In the genomic region with DNA sequence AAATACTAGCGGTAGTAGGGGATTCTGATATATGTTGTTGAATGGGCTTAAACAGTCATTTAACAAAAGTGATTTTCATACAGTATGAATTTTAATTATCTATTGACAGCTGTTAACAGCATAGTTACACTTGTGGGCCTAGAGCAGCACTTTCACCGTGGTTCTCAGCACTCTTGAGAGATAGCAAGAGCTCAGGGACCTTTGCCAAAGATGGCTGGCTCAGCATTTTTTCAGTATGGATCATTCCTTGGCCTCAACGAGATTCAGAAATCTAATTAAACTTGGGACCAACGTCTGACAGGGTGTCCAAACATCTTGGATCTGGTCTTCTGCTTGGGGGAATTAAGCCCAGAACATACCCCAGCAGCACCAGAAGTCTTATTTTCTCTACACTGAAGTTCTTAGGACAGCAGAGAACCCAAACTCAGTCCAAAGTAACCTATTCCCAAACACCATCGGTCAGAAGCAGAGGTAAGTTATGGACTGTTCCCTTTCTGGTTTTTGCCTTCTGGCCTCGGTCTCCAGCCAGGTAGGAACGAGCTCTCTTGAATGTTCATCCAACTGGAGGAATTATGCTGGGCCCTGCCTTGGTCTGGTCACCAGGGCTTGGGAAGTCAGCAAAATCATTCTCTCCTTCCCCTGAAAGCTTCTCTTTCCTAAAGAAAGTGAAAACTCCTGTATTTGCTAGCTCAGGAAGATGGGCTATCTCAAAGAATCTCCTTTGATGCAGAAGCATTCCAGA, we compare ENCODE assay signal across 1 cellular context.
TF ChIP-seq lines count a peak whose summit lies in the region.

No MANE protein-coding gene starts in this region.

TF ChIP-seq in SK-N-SH treated with all-trans-retinoic acid at 6 μM for 48 hours, 23 proteins besides CTCF, POLR2A, EP300 and RAD21 (continued from another document):
- TF ChIP-seq, protein P1, sequence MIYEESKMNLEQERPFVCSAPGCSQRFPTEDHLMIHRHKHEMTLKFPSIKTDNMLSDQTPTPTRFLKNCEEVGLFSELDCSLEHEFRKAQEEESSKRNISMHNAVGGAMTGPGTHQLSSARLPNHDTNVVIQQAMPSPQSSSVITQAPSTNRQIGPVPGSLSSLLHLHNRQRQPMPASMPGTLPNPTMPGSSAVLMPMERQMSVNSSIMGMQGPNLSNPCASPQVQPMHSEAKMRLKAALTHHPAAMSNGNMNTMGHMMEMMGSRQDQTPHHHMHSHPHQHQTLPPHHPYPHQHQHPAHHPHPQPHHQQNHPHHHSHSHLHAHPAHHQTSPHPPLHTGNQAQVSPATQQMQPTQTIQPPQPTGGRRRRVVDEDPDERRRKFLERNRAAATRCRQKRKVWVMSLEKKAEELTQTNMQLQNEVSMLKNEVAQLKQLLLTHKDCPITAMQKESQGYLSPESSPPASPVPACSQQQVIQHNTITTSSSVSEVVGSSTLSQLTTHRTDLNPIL (CRISPR knock-in tag; IDR thresholded peaks at IDR 0.05; ENCODE audit: low read depth): no peak
- no peak for TF ChIP-seq PPARA (CRISPR knock-in tag; IDR thresholded peaks at IDR 0.05; ENCODE audit: borderline replicate concordance)
- no peak for TF ChIP-seq TOX (CRISPR knock-in tag; IDR thresholded peaks at IDR 0.05; ENCODE audit: borderline replicate concordance)
- TF ChIP-seq BACH2 (CRISPR knock-in tag; IDR thresholded peaks at IDR 0.05; ENCODE audit: borderline replicate concordance): no peak
- no peak for TF ChIP-seq ZFP3 (CRISPR knock-in tag; IDR thresholded peaks at IDR 0.05)
- TF ChIP-seq, protein P2, sequence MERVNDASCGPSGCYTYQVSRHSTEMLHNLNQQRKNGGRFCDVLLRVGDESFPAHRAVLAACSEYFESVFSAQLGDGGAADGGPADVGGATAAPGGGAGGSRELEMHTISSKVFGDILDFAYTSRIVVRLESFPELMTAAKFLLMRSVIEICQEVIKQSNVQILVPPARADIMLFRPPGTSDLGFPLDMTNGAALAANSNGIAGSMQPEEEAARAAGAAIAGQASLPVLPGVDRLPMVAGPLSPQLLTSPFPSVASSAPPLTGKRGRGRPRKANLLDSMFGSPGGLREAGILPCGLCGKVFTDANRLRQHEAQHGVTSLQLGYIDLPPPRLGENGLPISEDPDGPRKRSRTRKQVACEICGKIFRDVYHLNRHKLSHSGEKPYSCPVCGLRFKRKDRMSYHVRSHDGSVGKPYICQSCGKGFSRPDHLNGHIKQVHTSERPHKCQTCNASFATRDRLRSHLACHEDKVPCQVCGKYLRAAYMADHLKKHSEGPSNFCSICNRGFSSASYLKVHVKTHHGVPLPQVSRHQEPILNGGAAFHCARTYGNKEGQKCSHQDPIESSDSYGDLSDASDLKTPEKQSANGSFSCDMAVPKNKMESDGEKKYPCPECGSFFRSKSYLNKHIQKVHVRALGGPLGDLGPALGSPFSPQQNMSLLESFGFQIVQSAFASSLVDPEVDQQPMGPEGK (CRISPR knock-in tag; IDR thresholded peaks at IDR 0.05; ENCODE audit: borderline replicate concordance): no peak
- TF ChIP-seq ZNF70 (CRISPR knock-in tag; IDR thresholded peaks at IDR 0.05): no peak
- TF ChIP-seq, protein P3, sequence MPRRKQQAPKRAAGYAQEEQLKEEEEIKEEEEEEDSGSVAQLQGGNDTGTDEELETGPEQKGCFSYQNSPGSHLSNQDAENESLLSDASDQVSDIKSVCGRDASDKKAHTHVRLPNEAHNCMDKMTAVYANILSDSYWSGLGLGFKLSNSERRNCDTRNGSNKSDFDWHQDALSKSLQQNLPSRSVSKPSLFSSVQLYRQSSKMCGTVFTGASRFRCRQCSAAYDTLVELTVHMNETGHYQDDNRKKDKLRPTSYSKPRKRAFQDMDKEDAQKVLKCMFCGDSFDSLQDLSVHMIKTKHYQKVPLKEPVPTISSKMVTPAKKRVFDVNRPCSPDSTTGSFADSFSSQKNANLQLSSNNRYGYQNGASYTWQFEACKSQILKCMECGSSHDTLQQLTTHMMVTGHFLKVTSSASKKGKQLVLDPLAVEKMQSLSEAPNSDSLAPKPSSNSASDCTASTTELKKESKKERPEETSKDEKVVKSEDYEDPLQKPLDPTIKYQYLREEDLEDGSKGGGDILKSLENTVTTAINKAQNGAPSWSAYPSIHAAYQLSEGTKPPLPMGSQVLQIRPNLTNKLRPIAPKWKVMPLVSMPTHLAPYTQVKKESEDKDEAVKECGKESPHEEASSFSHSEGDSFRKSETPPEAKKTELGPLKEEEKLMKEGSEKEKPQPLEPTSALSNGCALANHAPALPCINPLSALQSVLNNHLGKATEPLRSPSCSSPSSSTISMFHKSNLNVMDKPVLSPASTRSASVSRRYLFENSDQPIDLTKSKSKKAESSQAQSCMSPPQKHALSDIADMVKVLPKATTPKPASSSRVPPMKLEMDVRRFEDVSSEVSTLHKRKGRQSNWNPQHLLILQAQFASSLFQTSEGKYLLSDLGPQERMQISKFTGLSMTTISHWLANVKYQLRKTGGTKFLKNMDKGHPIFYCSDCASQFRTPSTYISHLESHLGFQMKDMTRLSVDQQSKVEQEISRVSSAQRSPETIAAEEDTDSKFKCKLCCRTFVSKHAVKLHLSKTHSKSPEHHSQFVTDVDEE (CRISPR knock-in tag; IDR thresholded peaks at IDR 0.05): no peak
- no peak for TF ChIP-seq GLIS3 (CRISPR knock-in tag; IDR thresholded peaks at IDR 0.05)
- TF ChIP-seq, protein P4, sequence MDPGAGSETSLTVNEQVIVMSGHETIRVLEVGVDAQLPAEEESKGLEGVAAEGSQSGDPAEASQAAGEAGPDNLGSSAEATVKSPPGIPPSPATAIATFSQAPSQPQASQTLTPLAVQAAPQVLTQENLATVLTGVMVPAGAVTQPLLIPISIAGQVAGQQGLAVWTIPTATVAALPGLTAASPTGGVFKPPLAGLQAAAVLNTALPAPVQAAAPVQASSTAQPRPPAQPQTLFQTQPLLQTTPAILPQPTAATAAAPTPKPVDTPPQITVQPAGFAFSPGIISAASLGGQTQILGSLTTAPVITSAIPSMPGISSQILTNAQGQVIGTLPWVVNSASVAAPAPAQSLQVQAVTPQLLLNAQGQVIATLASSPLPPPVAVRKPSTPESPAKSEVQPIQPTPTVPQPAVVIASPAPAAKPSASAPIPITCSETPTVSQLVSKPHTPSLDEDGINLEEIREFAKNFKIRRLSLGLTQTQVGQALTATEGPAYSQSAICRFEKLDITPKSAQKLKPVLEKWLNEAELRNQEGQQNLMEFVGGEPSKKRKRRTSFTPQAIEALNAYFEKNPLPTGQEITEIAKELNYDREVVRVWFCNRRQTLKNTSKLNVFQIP (CRISPR knock-in tag; IDR thresholded peaks at IDR 0.05; ENCODE audit: borderline replicate concordance, low read depth): no peak
- no peak for TF ChIP-seq CSDC2 (CRISPR knock-in tag; IDR thresholded peaks at IDR 0.05)
TF ChIP-seq in SK-N-SH treated with all-trans-retinoic acid at 6 μM for 48 hours: peak in this region for 0.
